In the genomic region with DNA sequence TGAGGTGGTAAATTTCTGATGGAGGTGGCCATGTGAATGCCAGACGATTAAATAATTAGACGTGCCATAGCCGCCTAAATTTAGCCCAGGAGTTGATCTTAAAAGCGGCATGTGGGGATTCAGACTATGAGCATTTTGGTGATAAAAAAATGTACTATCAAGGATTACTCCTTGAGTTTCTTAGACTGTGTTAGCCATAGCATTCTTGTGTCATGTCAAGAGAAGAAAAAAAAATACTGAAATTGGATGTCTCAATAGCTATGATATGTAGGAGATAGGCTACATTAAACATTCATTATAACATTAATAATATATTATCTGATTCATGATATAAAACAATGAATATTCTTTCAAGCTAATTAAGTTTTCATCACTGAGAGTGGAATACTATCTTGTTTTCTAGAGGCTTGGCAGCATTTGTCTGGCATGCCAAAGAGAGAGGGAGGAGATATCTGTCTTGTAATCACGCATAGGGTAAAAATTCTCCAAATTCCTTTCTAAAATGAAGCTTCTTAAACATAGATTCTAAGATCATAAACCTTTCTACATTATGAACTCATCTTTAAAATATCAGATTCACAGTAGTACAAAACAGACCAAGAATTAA, we compare ENCODE assay signal across 23 cellular contexts.
"Had no signal": no experiment of that assay in that cellular context is flagged by ENCODE, and none has a peak within 500 bp of the region (broad histone marks: within the 10 kb centered on the region; RNA-seq: fewer than 3 reads in every experiment).

No MANE protein-coding gene starts in this region.

- H3K4me3 ChIP-seq: MG63, Peyer's patch, SJCRH30 had no signal

- DNase-seq: activated CD4-positive, alpha-beta T cell treated with anti-CD3 and anti-CD28 coated beads for 4 hours; activated CD8-positive, alpha-beta memory T cell treated with anti-CD3 and anti-CD28 coated beads, Interleukin-2, amount 10 ng/mL, durations not matched to agents 7 days and 5 days; activated CD8-positive, alpha-beta T cell treated with anti-CD3 and anti-CD28 coated beads, Interleukin-2, amount 10 ng/mL, durations not matched to agents 7 days and 5 days; activated effector memory CD4-positive, alpha-beta T cell treated with Interleukin-2 at 50 U/mL for 16 hours; activated naive CD4-positive, alpha-beta T cell; activated T-cell treated with anti-CD3 and anti-CD28 coated beads, Interleukin-2, amount 50 U/mL, for 24 hours; amygdala; cerebellar nuclear complex; MG63; NCI-H1105; NCI-H1436; NCI-H1694 treated with DMSO at 0.1 percent for 48 hours; NCI-H2029 treated with DMSO at 0.1 percent for 48 hours; NCI-H446; NCI-H524; Peyer's patch; Right ventricle myocardium superior; SJCRH30 had no signal

- H3K9me3 Mint-ChIP-seq: activated naive CD4-positive, alpha-beta T cell treated with anti-CD3 and anti-CD28 coated beads, Interleukin-2, amount 50 U/mL, for 24 hours; activated T-helper 1 cell treated with anti-CD3 and anti-CD28 coated beads, Interleukin-12 subunit alpha, Interleukin-12 subunit beta, Interleukin-2, Interleukin-4 antibody, amounts not matched to agents 30 ng/mL and 10 ng/mL and 1 ng/mL, durations not matched to agents 14 hours and 24 hours and 36 hours; T-helper 1 cell treated with Interleukin-12 subunit alpha and Interleukin-12 subunit beta and Interleukin-4 antibody, amounts not matched to agents 30 μg/mL and 1 μg/mL, for 36 hours had no signal

- H3K4me1 ChIP-seq: Peyer's patch, SJCRH30 had no signal

- H3K9me3 ChIP-seq: MG63, Peyer's patch, SJCRH30 had no signal

- H3K27me3 Mint-ChIP-seq: activated CD8-positive, alpha-beta memory T cell treated with anti-CD3 and anti-CD28 coated beads, Interleukin-2, amount 10 ng/mL, durations not matched to agents 7 days and 5 days; activated naive CD4-positive, alpha-beta T cell treated with anti-CD3 and anti-CD28 coated beads, Interleukin-2, amount 50 U/mL, for 24 hours; activated T-cell treated with anti-CD3 and anti-CD28 coated beads, Interleukin-2, amount 50 U/mL, for 24 hours had no signal

- H3K27me3 ChIP-seq: MG63, Peyer's patch, SJCRH30 had no signal

- H3K4me3 Mint-ChIP-seq: activated CD8-positive, alpha-beta memory T cell treated with anti-CD3 and anti-CD28 coated beads, Interleukin-2, amount 10 ng/mL, durations not matched to agents 7 days and 5 days; activated CD8-positive, alpha-beta T cell treated with anti-CD3 and anti-CD28 coated beads, Interleukin-2, amount 10 ng/mL, durations not matched to agents 7 days and 5 days; activated naive CD4-positive, alpha-beta T cell treated with anti-CD3 and anti-CD28 coated beads, Interleukin-2, amount 50 U/mL, for 24 hours; activated T-cell treated with anti-CD3 and anti-CD28 coated beads, Interleukin-2, amount 50 U/mL, for 24 hours; activated T-helper 1 cell treated with anti-CD3 and anti-CD28 coated beads, Interleukin-12 subunit alpha, Interleukin-12 subunit beta, Interleukin-2, Interleukin-4 antibody, amounts not matched to agents 30 ng/mL and 10 ng/mL and 1 ng/mL, durations not matched to agents 14 hours and 24 hours and 36 hours; T-helper 1 cell treated with Interleukin-12 subunit alpha and Interleukin-12 subunit beta and Interleukin-4 antibody, amounts not matched to agents 30 μg/mL and 1 μg/mL, for 36 hours had no signal

- H3K36me3 ChIP-seq: MG63, Peyer's patch, SJCRH30 had no signal

- H3K4me1 Mint-ChIP-seq: activated CD8-positive, alpha-beta memory T cell treated with anti-CD3 and anti-CD28 coated beads, Interleukin-2, amount 10 ng/mL, durations not matched to agents 7 days and 5 days; activated naive CD4-positive, alpha-beta T cell treated with anti-CD3 and anti-CD28 coated beads, Interleukin-2, amount 50 U/mL, for 24 hours had no signal

- H3K27ac ChIP-seq: Peyer's patch, RWPE1, SJCRH30 had no signal

- H3K36me3 Mint-ChIP-seq: activated CD8-positive, alpha-beta memory T cell treated with anti-CD3 and anti-CD28 coated beads, Interleukin-2, amount 10 ng/mL, durations not matched to agents 7 days and 5 days; activated naive CD4-positive, alpha-beta T cell treated with anti-CD3 and anti-CD28 coated beads, Interleukin-2, amount 50 U/mL, for 24 hours had no signal

- H3K27ac Mint-ChIP-seq: activated CD8-positive, alpha-beta memory T cell treated with anti-CD3 and anti-CD28 coated beads, Interleukin-2, amount 10 ng/mL, durations not matched to agents 7 days and 5 days; activated CD8-positive, alpha-beta T cell treated with anti-CD3 and anti-CD28 coated beads, Interleukin-2, amount 10 ng/mL, durations not matched to agents 7 days and 5 days; activated naive CD4-positive, alpha-beta T cell treated with anti-CD3 and anti-CD28 coated beads, Interleukin-2, amount 50 U/mL, for 24 hours; activated T-cell treated with anti-CD3 and anti-CD28 coated beads, Interleukin-2, amount 50 U/mL, for 24 hours; activated T-helper 1 cell treated with anti-CD3 and anti-CD28 coated beads, Interleukin-12 subunit alpha, Interleukin-12 subunit beta, Interleukin-2, Interleukin-4 antibody, amounts not matched to agents 30 ng/mL and 10 ng/mL and 1 ng/mL, durations not matched to agents 14 hours and 24 hours and 36 hours; T-helper 1 cell treated with Interleukin-12 subunit alpha and Interleukin-12 subunit beta and Interleukin-4 antibody, amounts not matched to agents 30 μg/mL and 1 μg/mL, for 36 hours had no signal

- ATAC-seq: activated CD4-positive, CD25-positive, alpha-beta regulatory T cell treated with anti-CD3 and anti-CD28 coated beads, Interleukin-2, amount 50 U/mL, for 24 hours; activated CD8-positive, alpha-beta memory T cell treated with anti-CD3 and anti-CD28 coated beads, Interleukin-2, amount 10 ng/mL, durations not matched to agents 7 days and 5 days; activated CD8-positive, alpha-beta T cell treated with anti-CD3 and anti-CD28 coated beads, Interleukin-2, amount 10 ng/mL, durations not matched to agents 7 days and 5 days had no signal
